16 cellular contexts compared by ENCODE assay signal in the genomic region with DNA sequence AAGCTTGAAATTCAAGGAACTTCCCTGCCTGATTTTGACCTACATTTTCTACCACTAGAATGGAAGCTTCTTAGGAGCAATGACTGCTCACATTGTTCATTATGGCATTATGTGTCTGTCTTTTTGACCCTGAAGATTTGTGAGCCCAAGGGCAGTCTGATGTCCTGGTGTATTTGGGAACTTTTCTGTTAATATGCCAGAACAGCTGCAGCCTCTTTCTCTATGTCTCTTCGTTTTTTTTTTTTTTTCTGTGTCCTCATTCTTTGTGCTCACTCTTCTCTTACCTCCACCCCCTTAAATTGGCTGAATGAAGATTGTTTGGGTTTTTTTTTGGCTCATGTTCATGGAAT. TPM values are rescaled to one million over a fixed set of nuclear protein-coding genes. Genes with fewer than 3 reads are reported as not detected.
"Had no signal": no experiment of that assay in that cellular context is flagged by ENCODE, and none has a peak within 500 bp of the region (broad histone marks: within the 10 kb centered on the region; RNA-seq: fewer than 3 reads in every experiment).

No MANE protein-coding gene starts in this region.

- H3K4me1 ChIP-seq: heart left ventricle, testis had no signal

- H3K36me3 ChIP-seq: heart left ventricle, neural progenitor cell had no signal

- H3K9me3 ChIP-seq: heart left ventricle, mucosa of descending colon, testis had no signal

- H2AFZ ChIP-seq: neural progenitor cell had no signal

- H3K27me3 ChIP-seq: neural progenitor cell, testis had no signal

- DNase-seq: effector CD4-positive, alpha-beta T cell; heart left ventricle; mammary epithelial cell; mucosa of descending colon; posterior cingulate gyrus; stimulated activated CD4-positive, alpha-beta T cell treated with anti-CD3 and anti-CD28 coated beads, Interleukin-2, amount 100 ng/mL, for 24 hours; stimulated activated CD4-positive, alpha-beta T cell treated with anti-CD3 and anti-CD28 coated beads, Interleukin-4, amount 100 ng/mL, for 4 hours; stimulated activated naive B cell treated with anti-CD40 and anti-IgM and Interleukin-4, amounts not matched to agents 10 μg/mL and 1 μg/mL and 100 μg/mL, for 72 hours; stimulated activated naive CD8-positive, alpha-beta T cell treated with anti-CD3 and anti-CD28 coated beads, Interleukin-15, amount 100 ng/mL, for 72 hours; testis had no signal

- H3K4me3 ChIP-seq: coronary artery, heart left ventricle, mucosa of descending colon, neural progenitor cell, skin epidermis, testis had no signal

- ATAC-seq: heart left ventricle; mucosa of descending colon; natural killer cell treated with Interleukin-12 subunit alpha and Interleukin-12 subunit beta and Interleukin-15 and Interleukin-18, amount 100 ng/mL, for 72 hours; stimulated activated naive B cell treated with anti-CD40 and anti-IgM and Interleukin-4, amounts not matched to agents 10 μg/mL and 1 μg/mL and 100 μg/mL, for 72 hours; stimulated activated naive CD8-positive, alpha-beta T cell treated with anti-CD3 and anti-CD28 coated beads, Interleukin-15, amount 100 ng/mL, for 72 hours had no signal

- H3K27ac ChIP-seq: coronary artery, heart left ventricle, neural progenitor cell, skin epidermis, testis had no signal

RNA-seq across cellular contexts. Expression of a gene that starts 34.8 kb away (rescaled TPM):
- total RNA-seq: kidney epithelial cell; liver; mammary epithelial cell; natural killer cell treated with Interleukin-12 subunit alpha and Interleukin-12 subunit beta and Interleukin-15 and Interleukin-18, amount 100 ng/mL, for 72 hours had no signal
